In genomic region chr1:25804964-25805862, GRCh38 we compare ENCODE assay signal across 15 cellular contexts. TPM values are rescaled to one million over a fixed set of nuclear protein-coding genes. Genes with fewer than 3 reads are reported as not detected.
DNase-seq lines count a peak whose midpoint lies in the region; ATAC-seq and TF ChIP-seq lines count a peak whose summit lies in the region.
"Had no signal": no experiment of that assay in that cellular context is flagged by ENCODE, and none has a peak within 500 bp of the region (broad histone marks: within the 10 kb centered on the region; RNA-seq: fewer than 3 reads in every experiment).

No MANE protein-coding gene starts in this region.

- H3K27ac ChIP-seq in mesenchymal stem cell (ENCODE audit: low read length, poor library complexity, severe bottlenecking) (no peak overlapping the region), stomach smooth muscle (ENCODE audit: low read length) (peak overlapping the region; percentile 58)
- H3K27ac ChIP-seq: KMS-11, testis had no signal

- H3K9me3 Mint-ChIP-seq in brain (no peaks in the 10 kb centered on the region), CD14-positive monocyte (peaks cover 0 to 1% (median 0%) of the 10 kb centered on the region in 7 donors)
- H3K9me3 Mint-ChIP-seq: activated naive CD8-positive, alpha-beta T cell treated with anti-CD3 and anti-CD28 coated beads, Interleukin-2, amount 10 ng/mL, durations not matched to agents 7 days and 5 days; memory B cell had no signal

- H3K4me3 Mint-ChIP-seq in brain (peak overlapping the region in 1 of 5 experiments; percentile 7), CD14-positive monocyte (no peak overlapping the region)
- H3K4me3 Mint-ChIP-seq: activated naive CD8-positive, alpha-beta T cell treated with anti-CD3 and anti-CD28 coated beads, Interleukin-2, amount 10 ng/mL, durations not matched to agents 7 days and 5 days; memory B cell had no signal

- peaks cover 12% of the 10 kb centered on the region for H3K36me3 ChIP-seq in H7 (replicated peaks; ENCODE audit: control insufficient read depth, insufficient read depth, low read length)
- H3K36me3 ChIP-seq in mesenchymal stem cell (ENCODE audit: control insufficient read depth in 1 of 2, insufficient read depth in 2 of 2, low read depth in 1 of 2, low read length in 2 of 2): peaks cover 49 to 52% of the 10 kb centered on the region in 2 experiments
- peaks cover 6 to 17% of the 10 kb centered on the region in 2 donors for H3K36me3 ChIP-seq in stomach smooth muscle (ENCODE audit: control insufficient read depth in 2 of 2, insufficient read depth in 2 of 2, low read length in 2 of 2)

- ATAC-seq in HG03442 (IDR thresholded peaks at IDR 0.05; ENCODE audit: unreplicated experiment): no peak

- no peak overlapping the region for H3K23ac ChIP-seq in mesenchymal stem cell (ENCODE audit: low read length in 2 of 2)

- H3K14ac ChIP-seq in mesenchymal stem cell (ENCODE audit: low read length in 2 of 2): no peak overlapping the region

- no peak overlapping the region for H2BK12ac ChIP-seq in mesenchymal stem cell (ENCODE audit: low read length in 2 of 2)

- no peak overlapping the region for H4K8ac ChIP-seq in mesenchymal stem cell (ENCODE audit: low read length)

- WGBS in mesenchymal stem cell: 96% methylated on average over 9 of the region's 15 CpGs

- peaks cover 19% of the 10 kb centered on the region for H3K79me1 ChIP-seq in mesenchymal stem cell (replicated peaks; ENCODE audit: low read length, poor library complexity, severe bottlenecking)

- peaks cover 12% of the 10 kb centered on the region for H3K4me1 ChIP-seq in mesenchymal stem cell (ENCODE audit: control insufficient read depth, insufficient read depth, low read depth, low read length)
- H3K4me1 ChIP-seq in stomach smooth muscle (ENCODE audit: control insufficient read depth, insufficient read depth, low read length): peaks cover 52% of the 10 kb centered on the region

- no peaks in the 10 kb centered on the region for H3K9me3 ChIP-seq in mesenchymal stem cell (ENCODE audit: control insufficient read depth, low read length)
- no peaks in the 10 kb centered on the region for H3K9me3 ChIP-seq in stomach smooth muscle (ENCODE audit: control insufficient read depth in 2 of 2, low read length in 2 of 2)
- H3K9me3 ChIP-seq: testis had no signal

- H3K18ac ChIP-seq in mesenchymal stem cell (ENCODE audit: low read depth in 1 of 2, low read length in 2 of 2): no peak overlapping the region

- H2BK15ac ChIP-seq in mesenchymal stem cell (ENCODE audit: low read depth, poor library complexity, severe bottlenecking): no peak overlapping the region

- H3K27ac Mint-ChIP-seq in brain: peak overlapping the region; percentile 6 to 97 (median 77)
- peak overlapping the region in 2 of 7 donors; percentile 57 to 68 for H3K27ac Mint-ChIP-seq in CD14-positive monocyte
- H3K27ac Mint-ChIP-seq: activated naive CD8-positive, alpha-beta T cell treated with anti-CD3 and anti-CD28 coated beads, Interleukin-2, amount 10 ng/mL, durations not matched to agents 7 days and 5 days had no signal

- H2BK5ac ChIP-seq in mesenchymal stem cell (ENCODE audit: low read depth, low read length, poor library complexity, severe bottlenecking): no peak overlapping the region

- no peak overlapping the region for H3K4me3 ChIP-seq in H7 (ENCODE audit: insufficient read depth, low read depth, low read length)
- H3K4me3 ChIP-seq in mesenchymal stem cell (ENCODE audit: insufficient read depth in 1 of 2, low read depth in 1 of 2, low read length in 2 of 2): peak overlapping the region in 1 of 2 experiments; percentile 4
- H3K4me3 ChIP-seq in stomach smooth muscle (ENCODE audit: low read length in 2 of 2): no peak overlapping the region
- H3K4me3 ChIP-seq: testis had no signal

- H3K4me2 ChIP-seq in mesenchymal stem cell (ENCODE audit: low read length, poor library complexity, severe bottlenecking): no peak overlapping the region
- H3K4me2 ChIP-seq: KMS-11 had no signal

- H4K91ac ChIP-seq in mesenchymal stem cell (ENCODE audit: low read length): no peak overlapping the region

- peak; percentile 41 for DNase-seq in H7
- no peak for DNase-seq in mesenchymal stem cell
- DNase-seq in germinal center (ENCODE audit: low spot score): no peak
- no peak for DNase-seq in CD14-positive monocyte (ENCODE audit: low spot score)
- DNase-seq in DMS114 treated with DMSO at 0.1 percent for 48 hours (lab: John Stamatoyannopoulos, UW; ENCODE audit: unreplicated experiment): no peak
- DNase-seq: activated naive CD8-positive, alpha-beta T cell treated with anti-CD3 and anti-CD28 coated beads, Interleukin-2, amount 10 ng/mL, durations not matched to agents 7 days and 5 days; COR-L47; effector CD4-positive, alpha-beta T cell; NCI-H2029 had no signal

- H3K4me1 Mint-ChIP-seq in brain (peaks cover 59% of the 10 kb centered on the region), CD14-positive monocyte (peaks cover 39% of the 10 kb centered on the region)

- H3K36me3 Mint-ChIP-seq in brain: peaks cover 16% of the 10 kb centered on the region
- H3K36me3 Mint-ChIP-seq in CD14-positive monocyte: peaks cover 30 to 55% of the 10 kb centered on the region in 2 donors
- H3K36me3 Mint-ChIP-seq: activated naive CD8-positive, alpha-beta T cell treated with anti-CD3 and anti-CD28 coated beads, Interleukin-2, amount 10 ng/mL, durations not matched to agents 7 days and 5 days had no signal

- intact Hi-C loops in CD14-positive monocyte (cut with micrococcal nuclease): loop anchor here (10.0 kb wide), 1 partner anchor 190 kb away; the partner anchor contains the start of gene MAN1C1 (in 2 of the 2)

- no peaks in the 10 kb centered on the region for H3K27me3 ChIP-seq in H7 (ENCODE audit: control insufficient read depth, insufficient read depth, low read length)
- H3K27me3 ChIP-seq in mesenchymal stem cell (ENCODE audit: control insufficient read depth in 1 of 2, insufficient read depth in 1 of 2, low read length in 2 of 2): no peaks in the 10 kb centered on the region
- H3K27me3 ChIP-seq in stomach smooth muscle (ENCODE audit: control insufficient read depth in 1 of 2, insufficient read depth in 2 of 2, low read length in 2 of 2): no peaks in the 10 kb centered on the region
- H3K27me3 ChIP-seq: testis had no signal

- H2AK5ac ChIP-seq in mesenchymal stem cell (ENCODE audit: low read length, severe bottlenecking): no peak overlapping the region

- peaks cover 6% of the 10 kb centered on the region for H3K27me3 Mint-ChIP-seq in brain
- H3K27me3 Mint-ChIP-seq in CD14-positive monocyte (ENCODE audit: low read depth in 3 of 3): peaks cover 0 to 3% (median 2%) of the 10 kb centered on the region in 3 donors
- H3K27me3 Mint-ChIP-seq: activated naive CD8-positive, alpha-beta T cell treated with anti-CD3 and anti-CD28 coated beads, Interleukin-2, amount 10 ng/mL, durations not matched to agents 7 days and 5 days; memory B cell had no signal

- no peak overlapping the region for H2AFZ ChIP-seq in mesenchymal stem cell (ENCODE audit: low read depth, low read length)

- H2BK120ac ChIP-seq in mesenchymal stem cell (ENCODE audit: low read depth, low read length): no peak overlapping the region

- H3K9ac ChIP-seq in mesenchymal stem cell (ENCODE audit: low read length) (peak overlapping the region; percentile 42), stomach smooth muscle (ENCODE audit: low read length in 2 of 2) (peak overlapping the region in 1 of 2 donors; percentile 36)
- H3K9ac ChIP-seq: KMS-11 had no signal

- H3K4ac ChIP-seq in mesenchymal stem cell (ENCODE audit: low read depth in 1 of 2, low read length in 2 of 2): no peak overlapping the region

- TF ChIP-seq CTCF in brain (conservative IDR thresholded peaks at IDR 0.05) (no peak), CD14-positive monocyte (IDR thresholded peaks at IDR 0.05) (no peak)

RNA-seq across cellular contexts. Expression of gene SELENON, which starts 5.2 kb away (rescaled TPM):
- 108 and 139 TPM in 2 replicates for total RNA-seq in H7 (2014; rRNA removed; shearing (Covaris generic))
- polyA plus RNA-seq in brain (ENCODE audit: insufficient read depth, low read depth, low replicate concordance) (118 TPM), CD14-positive monocyte (1 to 10 TPM; 1.5 to 3.5 TPM)
- polyA plus RNA-seq in mesenchymal stem cell (2013, experiment 1 of 2): 115 TPM
- 113 TPM for polyA plus RNA-seq in mesenchymal stem cell (2013, experiment 2 of 2)

RNA-seq across cellular contexts. Expression of gene MTFR1L, which starts 14.5 kb away (rescaled TPM):
- total RNA-seq in H7 (2014; rRNA removed; shearing (Covaris generic)): 36.8 and 38.8 TPM in 2 replicates
- polyA plus RNA-seq in brain (ENCODE audit: insufficient read depth, low read depth, low replicate concordance): 81.4 TPM
- polyA plus RNA-seq in mesenchymal stem cell (2013, experiment 1 of 2): 49.9 TPM
- polyA plus RNA-seq in mesenchymal stem cell (2013, experiment 2 of 2): 50.5 TPM
- 10 to 100 TPM; 67.3 to 69.9 TPM for polyA plus RNA-seq in CD14-positive monocyte

RNA-seq across cellular contexts. Expression of gene AUNIP, which starts 54.0 kb away (rescaled TPM):
- total RNA-seq in H7 (2014; rRNA removed; shearing (Covaris generic)): 38.9 and 42.2 TPM in 2 replicates
- 2.8 TPM for polyA plus RNA-seq in brain (ENCODE audit: insufficient read depth, low read depth, low replicate concordance)
- polyA plus RNA-seq in mesenchymal stem cell (2013, experiment 1 of 2): 0.73 TPM
- polyA plus RNA-seq in mesenchymal stem cell (2013, experiment 2 of 2): 0.89 TPM
- under 1 TPM; 0.44 TPM for polyA plus RNA-seq in CD14-positive monocyte

Comparison
In these comparisons a context has a peak if more than half of its experiments do, and no peak if none do; other contexts are left out.
1. RNA of gene SELENON, which starts 5.2 kb away (polyA plus RNA-seq): 118 TPM in brain (single experiment); 1.5 to 3.5 TPM in CD14-positive monocyte; every median in the first group is over 10 times any median in the second.